Comparison of ENCODE assay signal across 25 cellular contexts in the genomic region with DNA sequence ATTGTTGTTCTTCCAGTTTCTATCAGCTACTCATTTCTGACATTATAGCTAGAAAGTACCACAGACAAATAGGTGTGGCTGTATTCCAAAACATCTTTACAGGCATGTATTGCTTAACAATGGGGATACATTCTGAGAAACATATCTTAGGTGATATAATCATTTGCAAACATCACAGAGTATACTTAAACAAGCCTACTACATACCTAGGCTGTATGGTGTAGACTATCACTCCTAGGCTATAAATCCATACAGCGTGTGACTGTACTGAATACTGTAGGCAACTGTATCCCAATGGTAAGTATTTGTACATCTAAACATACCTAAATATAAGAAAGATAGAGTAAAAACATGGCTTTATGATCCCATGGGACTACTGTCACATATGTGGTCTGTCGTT.
"Had no signal": no experiment of that assay in that cellular context is flagged by ENCODE, and none has a peak within 500 bp of the region (broad histone marks: within the 10 kb centered on the region; RNA-seq: fewer than 3 reads in every experiment).

No MANE protein-coding gene starts in this region.

- H3K27ac ChIP-seq: colonic mucosa, epithelial cell of prostate, foreskin keratinocyte, gastroesophageal sphincter, heart left ventricle, hepatocyte, left lung had no signal

- DNase-seq: colonic mucosa; cortex of kidney; effector CD8-positive, alpha-beta T cell; erythroblast; foreskin keratinocyte; heart left ventricle; hypothalamus; immature natural killer cell; islet precursor cell; kidney; kidney glomerular epithelial cell; left lung; left ventricle myocardium superior; mammary epithelial cell; mesendoderm; midbrain; naive B cell; naive thymus-derived CD8-positive, alpha-beta T cell had no signal

- H3K9me3 Mint-ChIP-seq: dendritic cell treated with granulocyte-macrophage colony-stimulating factor and Interleukin-4, amounts not matched to agents 40 ng/mL and 50 ng/mL, for 4 days; memory B cell; naive B cell; naive thymus-derived CD8-positive, alpha-beta T cell had no signal

- H3K36me3 Mint-ChIP-seq: immature natural killer cell; naive B cell; naive thymus-derived CD8-positive, alpha-beta T cell had no signal

- H3K4me3 Mint-ChIP-seq: dendritic cell treated with granulocyte-macrophage colony-stimulating factor and Interleukin-4, amounts not matched to agents 40 ng/mL and 50 ng/mL, for 4 days; immature natural killer cell; memory B cell; naive B cell; naive thymus-derived CD8-positive, alpha-beta T cell had no signal

- H3K4me2 ChIP-seq: hepatocyte had no signal

- H3K4me3 ChIP-seq: colonic mucosa, gastroesophageal sphincter, heart left ventricle, hepatocyte, left lung, lung had no signal

- H3K4me1 ChIP-seq: colonic mucosa, foreskin keratinocyte, left lung had no signal

- H3K27me3 ChIP-seq: colonic mucosa, gastroesophageal sphincter, heart left ventricle, hepatocyte, left lung had no signal

- H3K9me3 ChIP-seq: colonic mucosa, gastroesophageal sphincter, heart left ventricle, left lung had no signal

- H3K27me3 Mint-ChIP-seq: memory B cell; naive B cell; naive thymus-derived CD8-positive, alpha-beta T cell had no signal

- H3K79me2 ChIP-seq: hepatocyte had no signal

- ATAC-seq: esophagus mucosa; foreskin keratinocyte; gastroesophageal sphincter; heart left ventricle; left lung; left ventricle myocardium superior; naive thymus-derived CD8-positive, alpha-beta T cell had no signal

- H2AFZ ChIP-seq: hepatocyte had no signal

- H3K36me3 ChIP-seq: colonic mucosa, gastroesophageal sphincter, heart left ventricle, left lung had no signal

- H3K27ac Mint-ChIP-seq: dendritic cell treated with granulocyte-macrophage colony-stimulating factor and Interleukin-4, amounts not matched to agents 40 ng/mL and 50 ng/mL, for 4 days; memory B cell had no signal
